ENCODE assay signal across 9 cellular contexts in genomic region chr4:145808021-145808650, GRCh38.
DNase-seq lines count a peak whose midpoint lies in the region; ATAC-seq, FAIRE-seq and TF ChIP-seq lines count a peak whose summit lies in the region.
"Had no signal": no experiment of that assay in that cellular context is flagged by ENCODE, and none has a peak within 500 bp of the region (broad histone marks: within the 10 kb centered on the region; RNA-seq: fewer than 3 reads in every experiment).

No MANE protein-coding gene starts in this region.

- H3K27me3 Mint-ChIP-seq in effector memory CD8-positive, alpha-beta T cell = no peaks in the 10 kb centered on the region

- no peak overlapping the region for H3K4me3 Mint-ChIP-seq in effector memory CD8-positive, alpha-beta T cell

- H3K27ac Mint-ChIP-seq in effector memory CD8-positive, alpha-beta T cell = peak overlapping the region in 1 of 2 donors; percentile 1

- POLR2A ChIA-PET in AG04450 (lab: Yijun Ruan, JAX) = no interaction called here

- H3K9me3 ChIP-seq in AG04450 (ENCODE audit: control insufficient read depth, insufficient read depth, low read length) (peaks cover 5% of the 10 kb centered on the region; the same call in 1 of the 2 replicates), SJSA1 (replicated peaks) (peaks cover 6% of the 10 kb centered on the region; the same call in 1 of the 2 replicates), pancreas (no peaks in the 10 kb centered on the region)

- H3K36me3 ChIP-seq in SJSA1 (peaks cover 28% of the 10 kb centered on the region), pancreas (no peaks in the 10 kb centered on the region)

- DNase-seq in AG04450 (ENCODE audit: low read depth, low spot score) = peak; percentile 81
- peak; percentile 83 to 97 for DNase-seq in SJSA1 (ENCODE audit: low read depth in 1 of 2, low spot score in 2 of 2)
- no peak for DNase-seq in effector memory CD8-positive, alpha-beta T cell
- peak in 1 of 6 donors; percentile 19 for DNase-seq in pancreas
- DNase-seq in DMS79 (lab: John Stamatoyannopoulos, UW) = no peak
- DNase-seq in cerebellar cortex (ENCODE audit: low spot score) = no peak

- H3K27me3 ChIP-seq in AG04450 (ENCODE audit: control insufficient read depth, insufficient read depth, low read length) = no peaks in the 10 kb centered on the region
- no peaks in the 10 kb centered on the region for H3K27me3 ChIP-seq in SJSA1 (replicated peaks)
- H3K27me3 ChIP-seq in pancreas = no peaks in the 10 kb centered on the region

- peak; percentile 67 for ATAC-seq in GM18520 (IDR thresholded peaks at IDR 0.05; ENCODE audit: unreplicated experiment)
- ATAC-seq in HG02938 (IDR thresholded peaks at IDR 0.05; ENCODE audit: unreplicated experiment) = peak; percentile 62
- peak; percentile 47 for ATAC-seq in effector memory CD8-positive, alpha-beta T cell (replicated peaks)
- peak in 2 of 4 donors; percentile 83 to 86 for ATAC-seq in pancreas

- peak; percentile 26 for FAIRE-seq in pancreas (lab: Jason Lieb, UNC)

- TF ChIP-seq CTCF in AG04450 (IDR thresholded peaks at IDR 0.05; ENCODE audit: low read depth, low read length) (no peak), pancreas (IDR thresholded peaks at IDR 0.05) (no peak)

- CTCF ChIA-PET in AG04450 (lab: Charles Lee) = no interaction called here

- H3K4me1 ChIP-seq in SJSA1 (replicated peaks) = peaks cover 70% of the 10 kb centered on the region
- H3K4me1 ChIP-seq in pancreas = no peaks in the 10 kb centered on the region
- H3K4me1 ChIP-seq: parathyroid adenoma had no signal

- H3K9me3 Mint-ChIP-seq in effector memory CD8-positive, alpha-beta T cell = peaks cover 0 to 2% of the 10 kb centered on the region in 2 donors

- 75 to 80% methylated on average over 3 of the region's 3 CpGs for WGBS in pancreas, 2 donors

- peaks cover 6% of the 10 kb centered on the region for H3K36me3 Mint-ChIP-seq in effector memory CD8-positive, alpha-beta T cell (ENCODE audit: insufficient read depth)

- H3K4me3 ChIP-seq in AG04450 (ENCODE audit: low read depth, low read length) (peak overlapping the region; percentile 8), SJSA1 (no peak overlapping the region), pancreas (no peak overlapping the region)

- H3K27ac ChIP-seq in AG04450 (ENCODE audit: low read depth, low read length) (peak overlapping the region; percentile 85), SJSA1 (peak overlapping the region; percentile 95), pancreas (peak overlapping the region in 2 of 4 donors; percentile 28 to 36)
- H3K27ac ChIP-seq: parathyroid adenoma had no signal

- H3K4me1 Mint-ChIP-seq in effector memory CD8-positive, alpha-beta T cell (ENCODE audit: low read depth in 2 of 2) = peaks cover 4 to 23% of the 10 kb centered on the region in 2 donors

- intact Hi-C loops in pancreas (cut with DNase I) = no loop called here

Comparison
In these comparisons a context has a peak if more than half of its experiments do, and no peak if none do; other contexts are left out.
1. DNase-seq: peak in AG04450 (single experiment) and SJSA1 (2 of 2); none in effector memory CD8-positive, alpha-beta T cell (0 of 3), DMS79 (single experiment) and cerebellar cortex (single experiment).